Comparison of ENCODE assay signal across 17 cellular contexts in the genomic region with DNA sequence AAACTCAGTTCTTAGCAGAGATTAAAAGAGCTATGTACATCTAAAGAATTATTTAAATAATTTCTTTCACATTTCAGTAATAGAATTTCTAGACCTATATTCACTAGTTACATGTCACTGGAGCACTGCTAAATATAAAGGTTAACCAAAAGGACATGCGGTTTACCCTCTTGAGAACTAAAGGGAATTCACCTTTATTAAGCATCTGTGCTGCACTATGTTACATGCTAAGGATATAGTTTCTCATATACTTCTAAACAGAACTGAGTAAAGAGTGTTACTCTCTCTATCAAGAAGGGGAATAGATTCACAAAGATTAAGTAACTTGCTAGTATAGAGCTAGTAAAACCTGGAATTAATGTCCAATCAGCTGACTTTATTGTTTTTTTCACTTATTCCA.
"Had no signal": no experiment of that assay in that cellular context is flagged by ENCODE, and none has a peak within 500 bp of the region (broad histone marks: within the 10 kb centered on the region; RNA-seq: fewer than 3 reads in every experiment).

No MANE protein-coding gene starts in this region.

- FAIRE-seq: bronchial epithelial cell, islet of Langerhans had no signal

- H3K36me3 ChIP-seq: neural progenitor cell had no signal

- H3K4me2 ChIP-seq: neural progenitor cell had no signal

- H3K27ac ChIP-seq: ascending aorta, gastroesophageal sphincter, neural progenitor cell, sigmoid colon, spleen, stomach, testis, upper lobe of left lung had no signal

- H3K9me3 ChIP-seq: ascending aorta, gastroesophageal sphincter, sigmoid colon, spleen, stomach, testis, upper lobe of left lung had no signal

- DNase-seq: activated CD4-positive, alpha-beta memory T cell treated with anti-CD3 and anti-CD28 coated beads, Interleukin-2, amount 10 ng/mL, durations not matched to agents 7 days and 5 days; activated CD4-positive, alpha-beta T cell treated with anti-CD3 and anti-CD28 coated beads for 1 hour; activated naive CD4-positive, alpha-beta T cell treated with anti-CD3 and anti-CD28 coated beads, Interleukin-2, amount 10 ng/mL, durations not matched to agents 7 days and 5 days; activated T-cell treated with anti-CD3 and anti-CD28 coated beads, Interleukin-2, amount 50 U/mL, for 24 hours; left colon; naive B cell; sigmoid colon; spleen; stomach; testis; upper lobe of left lung had no signal

- H3K4me1 ChIP-seq: ascending aorta, gastroesophageal sphincter, neural progenitor cell, sigmoid colon, spleen, testis, upper lobe of left lung had no signal

- H3K9ac ChIP-seq: neural progenitor cell had no signal

- H3K4me3 ChIP-seq: ascending aorta, gastroesophageal sphincter, lung, neural progenitor cell, sigmoid colon, spleen, stomach, testis, upper lobe of left lung had no signal

- H2AFZ ChIP-seq: neural progenitor cell had no signal

- H3K27me3 ChIP-seq: ascending aorta, gastroesophageal sphincter, neural progenitor cell, sigmoid colon, spleen, stomach, testis, upper lobe of left lung had no signal

- ATAC-seq: gastroesophageal sphincter, left colon had no signal
